In genomic region chr15:36883705-36884355, GRCh38 we compare ENCODE assay signal across 8 cellular contexts.
A peak's percentile ranks its signal among the peaks of the same experiment; 100 is the strongest.
DNase-seq lines count a peak whose midpoint lies in the region; ATAC-seq and TF ChIP-seq lines count a peak whose summit lies in the region.

No MANE protein-coding gene starts in this region.

- peaks cover 5% of the 10 kb centered on the region for H3K36me3 Mint-ChIP-seq in effector memory CD8-positive, alpha-beta T cell (ENCODE audit: insufficient read depth)

- H3K9me3 Mint-ChIP-seq in effector memory CD8-positive, alpha-beta T cell, result peaks cover 0 to 8% of the 10 kb centered on the region in 2 donors

- H3K27me3 Mint-ChIP-seq in effector memory CD8-positive, alpha-beta T cell, result peaks cover 97 to 100% of the 10 kb centered on the region in 2 donors

- no peak overlapping the region for H3K27ac ChIP-seq in C4-2B

- H3K4me1 Mint-ChIP-seq in effector memory CD8-positive, alpha-beta T cell (ENCODE audit: low read depth in 2 of 2), result peaks cover 4 to 12% of the 10 kb centered on the region in 2 donors

- H3K4me3 Mint-ChIP-seq in effector memory CD8-positive, alpha-beta T cell, result peak overlapping the region in 1 of 2 donors; percentile 25

- DNase-seq in NCI-H524 treated with DMSO at 0.1 percent for 48 hours (lab: John Stamatoyannopoulos, UW) (peak; percentile 71), lung microvascular endothelial cell (ENCODE audit: low read depth in 2 of 2) (peak; percentile 87 to 92)
- DNase-seq in activated CD4-positive, alpha-beta T cell treated with anti-CD3 and anti-CD28 coated beads for 48 hours, result peak; percentile 88
- DNase-seq in effector memory CD8-positive, alpha-beta T cell, result peak; percentile 13 to 17 (median 17)
- DNase-seq in stimulated activated CD8-positive, alpha-beta memory T cell treated with anti-CD3 and anti-CD28 coated beads, Interleukin-12 subunit alpha, Interleukin-12 subunit beta, amount 100 ng/mL, for 24 hours (ENCODE audit: extremely low read depth), result peak; percentile 25

- peak; percentile 91 for TF ChIP-seq CTCF in C4-2B (conservative IDR thresholded peaks at IDR 0.05)

- H3K27ac Mint-ChIP-seq in effector memory CD8-positive, alpha-beta T cell, result no peak overlapping the region

- ATAC-seq in GM19328 (IDR thresholded peaks at IDR 0.05; ENCODE audit: unreplicated experiment) (peak; percentile 72), HG03571 (IDR thresholded peaks at IDR 0.05; ENCODE audit: unreplicated experiment) (peak; percentile 69)
- ATAC-seq in effector memory CD8-positive, alpha-beta T cell (replicated peaks), result no peak

Comparison
In these comparisons a context has a peak if more than half of its experiments do, and no peak if none do; other contexts are left out.
1. DNase-seq: peak in every context shown above with its lines; median percentile 90 in lung microvascular endothelial cell; 88 in activated CD4-positive, alpha-beta T cell treated with anti-CD3 and anti-CD28 coated beads for 48 hours; 71 in NCI-H524 treated with DMSO at 0.1 percent for 48 hours; 25 in stimulated activated CD8-positive, alpha-beta memory T cell treated with anti-CD3 and anti-CD28 coated beads, Interleukin-12 subunit alpha, Interleukin-12 subunit beta, amount 100 ng/mL, for 24 hours; 17 in effector memory CD8-positive, alpha-beta T cell.